ENCODE assay signal across 1 cellular context in the genomic region with DNA sequence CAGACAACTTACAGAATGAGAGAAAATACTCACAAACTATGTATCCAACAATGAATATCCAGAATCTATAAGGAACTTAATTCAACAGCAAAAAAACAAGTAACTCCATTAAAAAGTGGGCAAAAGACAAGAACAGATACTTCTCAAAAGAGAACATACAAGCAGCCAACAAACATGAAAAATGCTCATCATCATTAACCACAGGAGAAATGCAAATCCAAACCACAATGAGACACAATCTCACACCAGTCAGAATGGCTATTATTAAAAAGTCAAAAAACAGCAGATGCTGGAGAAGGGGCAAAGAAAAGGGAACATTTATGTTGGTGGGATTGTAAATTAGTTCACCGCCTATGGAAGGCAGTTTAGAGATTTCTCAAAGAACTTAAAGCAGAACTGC.
TF ChIP-seq lines count a peak whose summit lies in the region.

No MANE protein-coding gene starts in this region.

TF ChIP-seq in H1, 55 proteins besides CTCF, POLR2A, EP300 and RAD21:
- TF ChIP-seq RNF2 (IDR thresholded peaks at IDR 0.05; ENCODE audit: borderline replicate concordance, low read depth, low read length, missing control alignments, poor library complexity, severe bottlenecking) (no peak), JUN (IDR thresholded peaks at IDR 0.05; ENCODE audit: low read depth, low read length) (no peak), TBP (IDR thresholded peaks at IDR 0.05; ENCODE audit: low read depth, low read length) (no peak), SP2 (IDR thresholded peaks at IDR 0.05; ENCODE audit: low read length) (no peak), NRF1 (IDR thresholded peaks at IDR 0.05; ENCODE audit: low read depth, low read length) (no peak), BACH1 (IDR thresholded peaks at IDR 0.05; ENCODE audit: low read length) (no peak), CREB1 (IDR thresholded peaks at IDR 0.05) (no peak), SIN3A (conservative IDR thresholded peaks at IDR 0.05 in 1 of 2, IDR thresholded peaks at IDR 0.05 in 1 of 2; ENCODE audit: low read depth in 1 of 2, low read length in 2 of 2) (no peak), SP4 (IDR thresholded peaks at IDR 0.05; ENCODE audit: low read length) (no peak), ASH2L (IDR thresholded peaks at IDR 0.05; ENCODE audit: low read length) (no peak), NANOG (IDR thresholded peaks at IDR 0.05; ENCODE audit: insufficient read depth, low read depth, low read length, poor library complexity, severe bottlenecking) (no peak), TEAD4 (IDR thresholded peaks at IDR 0.05; ENCODE audit: low read depth, low read length) (no peak)
- TF ChIP-seq, protein P1, sequence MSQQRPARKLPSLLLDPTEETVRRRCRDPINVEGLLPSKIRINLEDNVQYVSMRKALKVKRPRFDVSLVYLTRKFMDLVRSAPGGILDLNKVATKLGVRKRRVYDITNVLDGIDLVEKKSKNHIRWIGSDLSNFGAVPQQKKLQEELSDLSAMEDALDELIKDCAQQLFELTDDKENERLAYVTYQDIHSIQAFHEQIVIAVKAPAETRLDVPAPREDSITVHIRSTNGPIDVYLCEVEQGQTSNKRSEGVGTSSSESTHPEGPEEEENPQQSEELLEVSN (IDR thresholded peaks at IDR 0.05): no peak
- TF ChIP-seq, protein P2, sequence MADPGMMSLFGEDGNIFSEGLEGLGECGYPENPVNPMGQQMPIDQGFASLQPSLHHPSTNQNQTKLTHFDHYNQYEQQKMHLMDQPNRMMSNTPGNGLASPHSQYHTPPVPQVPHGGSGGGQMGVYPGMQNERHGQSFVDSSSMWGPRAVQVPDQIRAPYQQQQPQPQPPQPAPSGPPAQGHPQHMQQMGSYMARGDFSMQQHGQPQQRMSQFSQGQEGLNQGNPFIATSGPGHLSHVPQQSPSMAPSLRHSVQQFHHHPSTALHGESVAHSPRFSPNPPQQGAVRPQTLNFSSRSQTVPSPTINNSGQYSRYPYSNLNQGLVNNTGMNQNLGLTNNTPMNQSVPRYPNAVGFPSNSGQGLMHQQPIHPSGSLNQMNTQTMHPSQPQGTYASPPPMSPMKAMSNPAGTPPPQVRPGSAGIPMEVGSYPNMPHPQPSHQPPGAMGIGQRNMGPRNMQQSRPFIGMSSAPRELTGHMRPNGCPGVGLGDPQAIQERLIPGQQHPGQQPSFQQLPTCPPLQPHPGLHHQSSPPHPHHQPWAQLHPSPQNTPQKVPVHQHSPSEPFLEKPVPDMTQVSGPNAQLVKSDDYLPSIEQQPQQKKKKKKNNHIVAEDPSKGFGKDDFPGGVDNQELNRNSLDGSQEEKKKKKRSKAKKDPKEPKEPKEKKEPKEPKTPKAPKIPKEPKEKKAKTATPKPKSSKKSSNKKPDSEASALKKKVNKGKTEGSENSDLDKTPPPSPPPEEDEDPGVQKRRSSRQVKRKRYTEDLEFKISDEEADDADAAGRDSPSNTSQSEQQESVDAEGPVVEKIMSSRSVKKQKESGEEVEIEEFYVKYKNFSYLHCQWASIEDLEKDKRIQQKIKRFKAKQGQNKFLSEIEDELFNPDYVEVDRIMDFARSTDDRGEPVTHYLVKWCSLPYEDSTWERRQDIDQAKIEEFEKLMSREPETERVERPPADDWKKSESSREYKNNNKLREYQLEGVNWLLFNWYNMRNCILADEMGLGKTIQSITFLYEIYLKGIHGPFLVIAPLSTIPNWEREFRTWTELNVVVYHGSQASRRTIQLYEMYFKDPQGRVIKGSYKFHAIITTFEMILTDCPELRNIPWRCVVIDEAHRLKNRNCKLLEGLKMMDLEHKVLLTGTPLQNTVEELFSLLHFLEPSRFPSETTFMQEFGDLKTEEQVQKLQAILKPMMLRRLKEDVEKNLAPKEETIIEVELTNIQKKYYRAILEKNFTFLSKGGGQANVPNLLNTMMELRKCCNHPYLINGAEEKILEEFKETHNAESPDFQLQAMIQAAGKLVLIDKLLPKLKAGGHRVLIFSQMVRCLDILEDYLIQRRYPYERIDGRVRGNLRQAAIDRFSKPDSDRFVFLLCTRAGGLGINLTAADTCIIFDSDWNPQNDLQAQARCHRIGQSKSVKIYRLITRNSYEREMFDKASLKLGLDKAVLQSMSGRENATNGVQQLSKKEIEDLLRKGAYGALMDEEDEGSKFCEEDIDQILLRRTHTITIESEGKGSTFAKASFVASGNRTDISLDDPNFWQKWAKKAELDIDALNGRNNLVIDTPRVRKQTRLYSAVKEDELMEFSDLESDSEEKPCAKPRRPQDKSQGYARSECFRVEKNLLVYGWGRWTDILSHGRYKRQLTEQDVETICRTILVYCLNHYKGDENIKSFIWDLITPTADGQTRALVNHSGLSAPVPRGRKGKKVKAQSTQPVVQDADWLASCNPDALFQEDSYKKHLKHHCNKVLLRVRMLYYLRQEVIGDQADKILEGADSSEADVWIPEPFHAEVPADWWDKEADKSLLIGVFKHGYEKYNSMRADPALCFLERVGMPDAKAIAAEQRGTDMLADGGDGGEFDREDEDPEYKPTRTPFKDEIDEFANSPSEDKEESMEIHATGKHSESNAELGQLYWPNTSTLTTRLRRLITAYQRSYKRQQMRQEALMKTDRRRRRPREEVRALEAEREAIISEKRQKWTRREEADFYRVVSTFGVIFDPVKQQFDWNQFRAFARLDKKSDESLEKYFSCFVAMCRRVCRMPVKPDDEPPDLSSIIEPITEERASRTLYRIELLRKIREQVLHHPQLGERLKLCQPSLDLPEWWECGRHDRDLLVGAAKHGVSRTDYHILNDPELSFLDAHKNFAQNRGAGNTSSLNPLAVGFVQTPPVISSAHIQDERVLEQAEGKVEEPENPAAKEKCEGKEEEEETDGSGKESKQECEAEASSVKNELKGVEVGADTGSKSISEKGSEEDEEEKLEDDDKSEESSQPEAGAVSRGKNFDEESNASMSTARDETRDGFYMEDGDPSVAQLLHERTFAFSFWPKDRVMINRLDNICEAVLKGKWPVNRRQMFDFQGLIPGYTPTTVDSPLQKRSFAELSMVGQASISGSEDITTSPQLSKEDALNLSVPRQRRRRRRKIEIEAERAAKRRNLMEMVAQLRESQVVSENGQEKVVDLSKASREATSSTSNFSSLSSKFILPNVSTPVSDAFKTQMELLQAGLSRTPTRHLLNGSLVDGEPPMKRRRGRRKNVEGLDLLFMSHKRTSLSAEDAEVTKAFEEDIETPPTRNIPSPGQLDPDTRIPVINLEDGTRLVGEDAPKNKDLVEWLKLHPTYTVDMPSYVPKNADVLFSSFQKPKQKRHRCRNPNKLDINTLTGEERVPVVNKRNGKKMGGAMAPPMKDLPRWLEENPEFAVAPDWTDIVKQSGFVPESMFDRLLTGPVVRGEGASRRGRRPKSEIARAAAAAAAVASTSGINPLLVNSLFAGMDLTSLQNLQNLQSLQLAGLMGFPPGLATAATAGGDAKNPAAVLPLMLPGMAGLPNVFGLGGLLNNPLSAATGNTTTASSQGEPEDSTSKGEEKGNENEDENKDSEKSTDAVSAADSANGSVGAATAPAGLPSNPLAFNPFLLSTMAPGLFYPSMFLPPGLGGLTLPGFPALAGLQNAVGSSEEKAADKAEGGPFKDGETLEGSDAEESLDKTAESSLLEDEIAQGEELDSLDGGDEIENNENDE (IDR thresholded peaks at IDR 0.05; ENCODE audit: insufficient replicate concordance, low read length): no peak
